ENCODE assay signal across 8 cellular contexts in the genomic region with DNA sequence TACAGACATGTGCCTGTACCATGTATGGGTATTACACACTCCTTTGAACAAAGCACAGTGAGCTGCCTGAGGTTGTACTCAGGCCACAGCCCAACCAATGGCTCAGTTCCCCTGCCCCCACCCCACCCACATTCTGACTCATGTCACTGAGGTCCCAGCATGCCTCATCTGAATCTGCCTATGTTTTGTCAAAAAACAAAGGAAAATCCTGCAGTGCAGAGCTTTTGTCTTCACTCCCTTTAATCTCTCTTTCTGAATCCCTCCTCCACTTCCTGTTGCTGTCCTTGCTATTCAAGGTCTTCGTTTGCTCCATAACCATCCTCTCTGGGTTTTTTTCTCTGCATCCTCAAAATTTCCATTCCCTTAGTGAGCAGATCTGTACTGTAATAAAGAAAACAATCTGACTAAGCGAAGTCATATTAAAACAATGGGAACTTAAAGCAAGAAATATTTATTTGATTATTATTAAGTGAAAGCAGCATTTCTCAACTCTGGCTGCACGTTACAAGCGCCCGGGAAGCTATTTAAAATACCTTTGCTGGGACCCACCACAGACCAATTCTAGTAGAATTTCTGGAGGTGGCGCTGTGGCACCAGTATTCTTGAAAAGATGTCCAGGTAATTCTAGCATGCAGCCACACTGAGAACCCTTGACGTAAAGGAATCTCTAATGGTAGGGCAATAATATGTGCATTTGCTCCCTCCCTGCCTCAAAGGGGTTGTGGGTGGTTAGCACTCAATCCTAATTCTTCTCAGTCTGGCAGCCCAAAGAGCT. TPM values are rescaled to one million over a fixed set of nuclear protein-coding genes. Genes with fewer than 3 reads are reported as not detected.
DNase-seq lines count a peak whose midpoint lies in the region; ATAC-seq and TF ChIP-seq lines count a peak whose summit lies in the region.

No MANE protein-coding gene starts in this region.

- no peaks in the 10 kb centered on the region for H3K79me2 ChIP-seq in fibroblast of lung (ENCODE audit: control insufficient read depth, insufficient read depth, low read length)

- H3K4me2 ChIP-seq in fibroblast of lung (ENCODE audit: extremely low read depth, insufficient read depth, low read length) = no peak overlapping the region

- H4K20me1 ChIP-seq in fibroblast of lung (ENCODE audit: control insufficient read depth, extremely low read depth, insufficient read depth, low read length) = no peaks in the 10 kb centered on the region

- no peak overlapping the region for H3K9ac ChIP-seq in fibroblast of lung (ENCODE audit: insufficient read depth, low read length)

- H3K27ac ChIP-seq in fibroblast of lung (ENCODE audit: insufficient read depth, low read length) = no peak overlapping the region

- H2AFZ ChIP-seq in fibroblast of lung (ENCODE audit: low read length) = no peak overlapping the region

- DNase-seq in ACHN (peak; percentile 0), SK-N-DZ (ENCODE audit: low spot score) (peak; percentile 2), fibroblast of lung (ENCODE audit: low read depth in 2 of 2) (peak; percentile 7 to 69), T-helper 9 cell (no peak), epidermal melanocyte (ENCODE audit: insufficient read length, low spot score) (no peak)
- DNase-seq in stimulated activated CD8-positive, alpha-beta memory T cell treated with anti-CD3 and anti-CD28 coated beads, Interleukin-4, amount 100 ng/mL, for 48 hours = peak; percentile 31

- TF ChIP-seq CTCF in fibroblast of lung (conservative IDR thresholded peaks at IDR 0.05 in 1 of 2, IDR thresholded peaks at IDR 0.05 in 1 of 2; ENCODE audit: low read depth in 1 of 2, low read length in 2 of 2) = no peak

- H3K36me3 ChIP-seq in fibroblast of lung (ENCODE audit: control insufficient read depth, insufficient read depth, low read length) = no peaks in the 10 kb centered on the region

- in situ Hi-C loops in ACHN (cut with HindIII; ENCODE audit: low pct_ligation_motif_present, low pct_unique_long_range_greater_than_20kb, low sequenced_read_pairs) = no loop called here

- ATAC-seq in GM21529 (IDR thresholded peaks at IDR 0.05; ENCODE audit: unreplicated experiment) (peak; percentile 65), HG02571 (IDR thresholded peaks at IDR 0.05; ENCODE audit: unreplicated experiment) (no peak)

- H3K4me3 ChIP-seq in fibroblast of lung (replicated peaks in 1 of 4; ENCODE audit: control extremely low read depth in 1 of 4, insufficient read depth in 1 of 4, low read depth in 3 of 4, low read length in 4 of 4) = no peak overlapping the region

- H3K9me3 ChIP-seq in fibroblast of lung (ENCODE audit: control insufficient read depth, insufficient read depth, low read depth, low read length) = no peaks in the 10 kb centered on the region

- H3K27me3 ChIP-seq in fibroblast of lung (ENCODE audit: control insufficient read depth, insufficient read depth, low read length) = no peaks in the 10 kb centered on the region

- H3K4me1 ChIP-seq in fibroblast of lung (ENCODE audit: control insufficient read depth, extremely low read depth, insufficient read depth, low read length) = no peaks in the 10 kb centered on the region

RNA-seq across cellular contexts. Expression of gene GUCY2F, which starts 8.8 kb away (rescaled TPM):
- polyA plus RNA-seq in SK-N-DZ (2014; cell fraction: cytosol; rRNA removed) = not detected in 2 replicates
- not detected in 2 replicates for polyA plus RNA-seq in SK-N-DZ (2014; cell fraction: nucleus; rRNA removed)
- under 0.01 TPM in 2 replicates for total RNA-seq in fibroblast of lung
- not detected in 2 replicates for polyA plus RNA-seq in fibroblast of lung
- not detected in 2 replicates for polyA plus RNA-seq in fibroblast of lung (2012)
- not detected in 2 replicates for polyA minus RNA-seq in fibroblast of lung (ENCODE audit: low replicate concordance)

Comparison
In these comparisons a context has a peak if more than half of its experiments do, and no peak if none do; other contexts are left out.
1. DNase-seq: peak in ACHN (single experiment), SK-N-DZ (single experiment), fibroblast of lung (2 of 2) and stimulated activated CD8-positive, alpha-beta memory T cell treated with anti-CD3 and anti-CD28 coated beads, Interleukin-4, amount 100 ng/mL, for 48 hours (single experiment); none in T-helper 9 cell (single experiment) and epidermal melanocyte (single experiment).